Comparison of ENCODE assay signal across 7 cellular contexts in genomic region chr17:82539076-82539475, GRCh38. TPM values are rescaled to one million over a fixed set of nuclear protein-coding genes. Genes with fewer than 3 reads are reported as not detected.
DNase-seq lines count a peak whose midpoint lies in the region; ATAC-seq and TF ChIP-seq lines count a peak whose summit lies in the region.
"Not testable (repeated sequence)": the region's sequence is repeated elsewhere in the genome, so short reads cannot be mapped to it uniquely, and the experiment has no call there.

No MANE protein-coding gene starts in this region.

- H3K36me3 ChIP-seq in trophoblast cell (ENCODE audit: control insufficient read depth in 1 of 2, insufficient read depth in 2 of 2, low read length in 2 of 2); suprapubic skin; upper lobe of left lung: not testable (repeated sequence)

- not testable (repeated sequence) for ATAC-seq in activated T-helper 17 cell treated with anti-CD3 and anti-CD28 coated beads, Interleukin-2, amount 50 U/mL, for 72 hours (replicated peaks); upper lobe of left lung (ENCODE audit: low FRiP score in 2 of 2)

- H4K8ac ChIP-seq in trophoblast cell (ENCODE audit: low read depth, low read length) = not testable (repeated sequence)

- not testable (repeated sequence) for H3K9ac ChIP-seq in trophoblast cell (ENCODE audit: low read length)

- not testable (repeated sequence) for H3K14ac ChIP-seq in trophoblast cell (ENCODE audit: low read length)

- H3K4me2 ChIP-seq in trophoblast cell (ENCODE audit: low read length) = not testable (repeated sequence)

- peaks cover 27% of the 10 kb centered on the region for H3K4me1 Mint-ChIP-seq in activated T-helper 17 cell treated with anti-CD3 and anti-CD28 coated beads, Interleukin-2, amount 50 U/mL, for 72 hours
- H3K4me1 Mint-ChIP-seq in chondrocyte (ENCODE audit: low read depth) (peaks cover 64% of the 10 kb centered on the region), immature natural killer cell (peaks cover 50 to 69% of the 10 kb centered on the region in 2 donors)

- not testable (repeated sequence) for H2BK5ac ChIP-seq in trophoblast cell (ENCODE audit: low read depth, low read length, poor library complexity)

- H3K79me2 ChIP-seq in trophoblast cell (ENCODE audit: control insufficient read depth, insufficient read depth, low read length, poor library complexity) = peaks cover 47% of the 10 kb centered on the region

- not testable (repeated sequence) for H4K12ac ChIP-seq in trophoblast cell (ENCODE audit: low read depth, low read length)

- H3K4me1 ChIP-seq in trophoblast cell (ENCODE audit: control insufficient read depth in 1 of 2, insufficient read depth in 2 of 2, low read length in 2 of 2) = peaks cover 16 to 26% of the 10 kb centered on the region in 2 experiments
- peaks cover 73% of the 10 kb centered on the region for H3K4me1 ChIP-seq in suprapubic skin
- H3K4me1 ChIP-seq in upper lobe of left lung = peaks cover 40 to 72% (median 55%) of the 10 kb centered on the region in 4 donors

- not testable (repeated sequence) for TF ChIP-seq EP300 in suprapubic skin (IDR thresholded peaks at IDR 0.05); upper lobe of left lung (IDR thresholded peaks at IDR 0.05)

- H3K79me1 ChIP-seq in trophoblast cell (ENCODE audit: low read length) = not testable (repeated sequence)

- H3K4ac ChIP-seq in trophoblast cell (ENCODE audit: low read depth, low read length) = peak overlapping the region; percentile 100

- peak overlapping the region; percentile 91; the same call in 1 of the 2 replicates for H3K27ac ChIP-seq in RWPE1
- not testable (repeated sequence) for H3K27ac ChIP-seq in trophoblast cell (ENCODE audit: low read depth, low read length)
- H3K27ac ChIP-seq in suprapubic skin = peak overlapping the region; percentile 94
- H3K27ac ChIP-seq in upper lobe of left lung = peak overlapping the region in 3 of 4 donors; percentile 17 to 88 (median 86)

- TF ChIP-seq POLR2A in suprapubic skin (IDR thresholded peaks at IDR 0.05); upper lobe of left lung (IDR thresholded peaks at IDR 0.05): not testable (repeated sequence)

- H3K4me3 ChIP-seq in trophoblast cell (ENCODE audit: low read depth, low read length); suprapubic skin; upper lobe of left lung: not testable (repeated sequence)

- CTCF ChIA-PET in RWPE1 (lab: Yijun Ruan, JAX) = not testable (repeated sequence)

- not testable (repeated sequence) for H2AFZ ChIP-seq in trophoblast cell (ENCODE audit: insufficient read depth, low read length, poor library complexity)

- POLR2A ChIA-PET in RWPE1 (lab: Yijun Ruan, JAX; ENCODE audit: low non-redundant PET) = not testable (repeated sequence)

- not testable (repeated sequence) for H2BK120ac ChIP-seq in trophoblast cell (ENCODE audit: insufficient read depth, low read length, poor library complexity)

- H3K9me3 ChIP-seq in trophoblast cell (ENCODE audit: insufficient read depth, low read depth, low read length); suprapubic skin; upper lobe of left lung: not testable (repeated sequence)

- not testable (repeated sequence) for H3K18ac ChIP-seq in trophoblast cell (ENCODE audit: low read length)

- not testable (repeated sequence) for H3K27me3 ChIP-seq in trophoblast cell (ENCODE audit: insufficient read depth, low read length); suprapubic skin; upper lobe of left lung

- no CpG with 5 or more reads among the region's 18 CpGs for WGBS in trophoblast cell (ENCODE audit: extremely low coverage, insufficient coverage, insufficient read length)
- 76% methylated on average over 18 of the region's 18 CpGs for WGBS in suprapubic skin
- WGBS in upper lobe of left lung, 2 donors = 90 to 91% methylated on average over 18 of the region's 18 CpGs

- H3K23ac ChIP-seq in trophoblast cell (ENCODE audit: low read length) = not testable (repeated sequence)

- peaks cover 12% of the 10 kb centered on the region for H3K36me3 Mint-ChIP-seq in activated T-helper 17 cell treated with anti-CD3 and anti-CD28 coated beads, Interleukin-2, amount 50 U/mL, for 72 hours (ENCODE audit: low read depth)
- H3K36me3 Mint-ChIP-seq in chondrocyte (ENCODE audit: low read depth); immature natural killer cell: not testable (repeated sequence)

- not testable (repeated sequence) for H3K9me3 Mint-ChIP-seq in activated T-helper 17 cell treated with anti-CD3 and anti-CD28 coated beads, Interleukin-2, amount 50 U/mL, for 72 hours; chondrocyte (ENCODE audit: low read depth); immature natural killer cell

- not testable (repeated sequence) for H3K27me3 Mint-ChIP-seq in activated T-helper 17 cell treated with anti-CD3 and anti-CD28 coated beads, Interleukin-2, amount 50 U/mL, for 72 hours; chondrocyte (ENCODE audit: low read depth); immature natural killer cell (ENCODE audit: low read depth in 3 of 3)

- peak overlapping the region; percentile 82 for H3K27ac Mint-ChIP-seq in activated T-helper 17 cell treated with anti-CD3 and anti-CD28 coated beads, Interleukin-2, amount 50 U/mL, for 72 hours
- H3K27ac Mint-ChIP-seq in chondrocyte (ENCODE audit: unreplicated experiment) (peak overlapping the region; percentile 98), immature natural killer cell (peak overlapping the region in 4 of 6 donors; percentile 28 to 58 (median 42))

- H2BK12ac ChIP-seq in trophoblast cell (ENCODE audit: low read length) = not testable (repeated sequence)

- H3K4me3 Mint-ChIP-seq in activated T-helper 17 cell treated with anti-CD3 and anti-CD28 coated beads, Interleukin-2, amount 50 U/mL, for 72 hours; chondrocyte (ENCODE audit: unreplicated experiment); immature natural killer cell: not testable (repeated sequence)

- DNase-seq in RWPE1 (ENCODE audit: low spot score); chondrocyte (ENCODE audit: low spot score); immature natural killer cell; trophoblast cell; suprapubic skin (ENCODE audit: low spot score in 2 of 2); upper lobe of left lung: not testable (repeated sequence)

- TF ChIP-seq CTCF in RWPE1 (conservative IDR thresholded peaks at IDR 0.05; ENCODE audit: low read depth); chondrocyte (IDR thresholded peaks at IDR 0.05); suprapubic skin (IDR thresholded peaks at IDR 0.05); upper lobe of left lung (IDR thresholded peaks at IDR 0.05): not testable (repeated sequence)

- H2AK5ac ChIP-seq in trophoblast cell (ENCODE audit: low read length) = not testable (repeated sequence)

- H4K91ac ChIP-seq in trophoblast cell (ENCODE audit: low read depth, low read length) = not testable (repeated sequence)

RNA-seq across cellular contexts. Expression of gene FOXK2, which starts 19.5 kb away (rescaled TPM):
- total RNA-seq in activated T-helper 17 cell treated with anti-CD3 and anti-CD28 coated beads, Interleukin-2, amount 50 U/mL, for 72 hours = 10 to 100 TPM; 38.2 to 59.4 TPM
- total RNA-seq in chondrocyte = 47.6 to 49.5 TPM (median 49.4 TPM) in 3 replicates
- polyA plus RNA-seq in immature natural killer cell = 1 to 10 TPM; 1.9 to 9.7 (median 2.9) TPM
- polyA plus RNA-seq in trophoblast cell (2013) = 68.4 and 69.0 TPM in 2 replicates
- 10 to 100 TPM; 62.7 to 94.5 (median 78.4) TPM for total RNA-seq in suprapubic skin
- total RNA-seq in upper lobe of left lung = 10 to 100 TPM; 50.8 to 92.7 (median 58.9) TPM

Comparison
In these comparisons a context has a peak if more than half of its experiments do, and no peak if none do; other contexts are left out.
1. H3K27ac Mint-ChIP-seq: peak in every context shown above with its lines; median percentile 98 in chondrocyte; 82 in activated T-helper 17 cell treated with anti-CD3 and anti-CD28 coated beads, Interleukin-2, amount 50 U/mL, for 72 hours; 42 in immature natural killer cell.